11 cellular contexts compared by ENCODE assay signal in the genomic region with DNA sequence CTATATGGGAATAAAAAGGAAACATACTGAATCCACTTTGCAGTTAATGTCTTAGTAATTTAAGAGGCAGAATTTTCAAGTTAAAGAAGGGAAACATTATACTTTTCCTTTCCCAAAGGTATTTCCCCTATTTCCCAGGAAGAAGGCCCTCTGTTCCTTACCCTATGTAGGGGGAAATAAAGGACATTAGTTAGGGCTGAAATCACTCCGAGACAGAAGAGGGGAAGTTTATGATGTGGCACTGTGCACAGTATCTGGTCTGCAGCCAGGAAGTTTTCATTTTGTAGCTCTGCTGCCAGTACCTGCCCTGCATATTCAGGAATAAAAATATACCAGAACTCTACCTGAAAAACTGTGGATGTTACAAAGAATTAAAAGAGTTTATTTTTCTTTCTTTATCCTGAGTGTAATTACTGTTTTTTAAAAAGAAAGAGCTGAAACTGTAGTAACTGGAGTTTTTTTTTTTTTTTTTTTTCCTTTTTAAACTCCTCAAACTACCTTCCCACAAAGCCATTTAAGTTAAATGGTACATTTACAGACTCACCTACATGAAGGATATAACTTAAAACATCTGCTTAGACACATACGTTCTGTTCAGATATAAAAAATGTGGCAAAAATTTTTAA. TPM values are rescaled to one million over a fixed set of nuclear protein-coding genes. Genes with fewer than 3 reads are reported as not detected.
DNase-seq lines count a peak whose midpoint lies in the region; ATAC-seq and TF ChIP-seq lines count a peak whose summit lies in the region.
"Had no signal": no experiment of that assay in that cellular context is flagged by ENCODE, and none has a peak within 500 bp of the region (broad histone marks: within the 10 kb centered on the region; RNA-seq: fewer than 3 reads in every experiment).

No MANE protein-coding gene starts in this region.

- peak overlapping the region; percentile 11 to 40 for H3K4me3 ChIP-seq in tibial artery
- H3K4me3 ChIP-seq: A549, SJSA1 had no signal

- H3K4me3 Mint-ChIP-seq in endothelial cell (ENCODE audit: unreplicated experiment) (no peak overlapping the region), mesothelial cell of epicardium (no peak overlapping the region)
- H3K4me3 Mint-ChIP-seq: dendritic cell treated with granulocyte-macrophage colony-stimulating factor and Interleukin-4, amounts not matched to agents 40 ng/mL and 50 ng/mL, for 4 days had no signal

- no peaks in the 10 kb centered on the region for H3K36me3 ChIP-seq in tibial artery

- intact Hi-C loops in tibial artery (cut with DNase I; ENCODE audit: low total_unique reads): no loop called here

- peak overlapping the region; percentile 26 for H3K27ac Mint-ChIP-seq in endothelial cell (ENCODE audit: unreplicated experiment)
- H3K27ac Mint-ChIP-seq in mesothelial cell of epicardium: no peak overlapping the region
- H3K27ac Mint-ChIP-seq: dendritic cell treated with granulocyte-macrophage colony-stimulating factor and Interleukin-4, amounts not matched to agents 40 ng/mL and 50 ng/mL, for 4 days had no signal

- peaks cover 0 to 79% (median under 1%) of the 10 kb centered on the region in 4 donors for H3K4me1 ChIP-seq in tibial artery
- H3K4me1 ChIP-seq: A549 had no signal

- H3K4me1 Mint-ChIP-seq in endothelial cell (ENCODE audit: unreplicated experiment): peaks cover 41% of the 10 kb centered on the region
- peaks cover 7% of the 10 kb centered on the region for H3K4me1 Mint-ChIP-seq in mesothelial cell of epicardium

- DNase-seq in NOMO-1 treated with dmso at 0.1 percent for 144 hours (lab: John Stamatoyannopoulos, UW; ENCODE audit: unreplicated experiment): peak; percentile 48
- DNase-seq in NOMO-1 treated with DMSO at 0.1 percent for 48 hours (lab: John Stamatoyannopoulos, UW; ENCODE audit: unreplicated experiment): no peak
- peak; percentile 51 for DNase-seq in M059J (ENCODE audit: low read depth)
- no peak for DNase-seq in endothelial cell (ENCODE audit: low spot score)
- DNase-seq in tibial artery: no peak
- no peak for DNase-seq in GM13977 (ENCODE audit: low spot score)
- no peak for DNase-seq in mesothelial cell of epicardium (ENCODE audit: low spot score in 2 of 2, unreplicated experiment in 2 of 2)

- H3K27me3 Mint-ChIP-seq in endothelial cell (ENCODE audit: unreplicated experiment) (no peaks in the 10 kb centered on the region), mesothelial cell of epicardium (ENCODE audit: low read depth) (peaks cover 1% of the 10 kb centered on the region)
- H3K27me3 Mint-ChIP-seq: dendritic cell treated with granulocyte-macrophage colony-stimulating factor and Interleukin-4, amounts not matched to agents 40 ng/mL and 50 ng/mL, for 4 days had no signal

- TF ChIP-seq CTCF in endothelial cell (IDR thresholded peaks at IDR 0.05; ENCODE audit: unreplicated experiment) (no peak), tibial artery (IDR thresholded peaks at IDR 0.05) (no peak), GM13977 (IDR thresholded peaks at IDR 0.05; ENCODE audit: extremely low read depth, insufficient read depth, missing control alignments) (no peak), mesothelial cell of epicardium (IDR thresholded peaks at IDR 0.05; ENCODE audit: unreplicated experiment) (no peak)

- H3K9me3 ChIP-seq in tibial artery: no peaks in the 10 kb centered on the region
- H3K9me3 ChIP-seq: A549, SJSA1 had no signal

- H3K9me3 Mint-ChIP-seq in endothelial cell (ENCODE audit: unreplicated experiment) (no peaks in the 10 kb centered on the region), mesothelial cell of epicardium (no peaks in the 10 kb centered on the region)
- H3K9me3 Mint-ChIP-seq: dendritic cell treated with granulocyte-macrophage colony-stimulating factor and Interleukin-4, amounts not matched to agents 40 ng/mL and 50 ng/mL, for 4 days had no signal

- in situ Hi-C loops in GM13977 (cut with MboI; ENCODE audit: low pct_unique_long_range_greater_than_20kb, low sequenced_read_pairs, unreplicated experiment): loop anchor here (25.0 kb wide), 1 partner anchor 412 kb away; no protein-coding TSS in a partner anchor

- H3K27me3 ChIP-seq in tibial artery: no peaks in the 10 kb centered on the region
- H3K27me3 ChIP-seq: SJSA1 had no signal

- H3K36me3 Mint-ChIP-seq in endothelial cell (ENCODE audit: low read depth, unreplicated experiment) (no peaks in the 10 kb centered on the region), mesothelial cell of epicardium (no peaks in the 10 kb centered on the region)

- ATAC-seq in HG03025 (IDR thresholded peaks at IDR 0.05; ENCODE audit: low FRiP score, unreplicated experiment): no peak
- ATAC-seq: A549 had no signal

- H3K27ac ChIP-seq in tibial artery: peak overlapping the region; percentile 93 to 97
- H3K27ac ChIP-seq: A549, SJSA1 had no signal

RNA-seq across cellular contexts. Expression of a gene that starts 7.3 kb away (rescaled TPM):
- 7.6 and 7.7 TPM in 2 replicates for total RNA-seq in M059J (2014; rRNA removed; shearing (Covaris generic))
- 134 TPM for total RNA-seq in endothelial cell (ENCODE audit: unreplicated experiment)
- 8.4 to 9.6 TPM (median 9.1 TPM) in 3 replicates for total RNA-seq in mesothelial cell of epicardium

Comparison
In these comparisons a context has a peak if more than half of its experiments do, and no peak if none do; other contexts are left out.
1. DNase-seq: peak in NOMO-1 treated with dmso at 0.1 percent for 144 hours (single experiment) and M059J (single experiment); none in NOMO-1 treated with DMSO at 0.1 percent for 48 hours (single experiment), endothelial cell (single experiment), tibial artery (0 of 2), GM13977 (single experiment) and mesothelial cell of epicardium (0 of 2).
2. RNA of a gene that starts 7.3 kb away (total RNA-seq): 134 TPM in endothelial cell (single experiment); 8.4 to 9.6 TPM in mesothelial cell of epicardium and 7.6 to 7.7 TPM in M059J; every median in the first group is over 10 times any median in the second.